18 cellular contexts compared by ENCODE assay signal in the genomic region with DNA sequence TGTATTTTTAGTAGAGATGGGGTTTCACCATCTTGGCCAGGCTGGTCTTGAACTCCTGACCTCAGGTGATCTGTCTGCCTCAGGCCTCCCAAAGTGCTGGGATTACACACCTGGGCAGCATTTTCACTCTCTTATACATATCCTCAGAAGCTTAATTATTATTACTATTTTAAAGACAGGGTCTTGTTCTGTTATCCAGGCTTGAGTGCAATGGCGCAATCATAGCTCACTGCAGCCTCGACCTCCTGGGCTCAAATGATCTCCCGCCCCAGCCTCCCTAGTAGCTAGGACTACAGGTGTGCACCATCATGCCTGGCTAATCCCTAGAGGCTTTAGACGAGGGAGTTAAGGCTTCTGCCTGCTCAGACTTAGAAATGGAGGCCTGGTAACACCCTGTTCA. TPM values are rescaled to one million over a fixed set of nuclear protein-coding genes. Genes with fewer than 3 reads are reported as not detected.
DNase-seq lines count a peak whose midpoint lies in the region; ATAC-seq, FAIRE-seq and TF ChIP-seq lines count a peak whose summit lies in the region.
"Had no signal": no experiment of that assay in that cellular context is flagged by ENCODE, and none has a peak within 500 bp of the region (broad histone marks: within the 10 kb centered on the region; RNA-seq: fewer than 3 reads in every experiment).

No MANE protein-coding gene starts in this region.

- H3K79me2 ChIP-seq in smooth muscle cell (ENCODE audit: low read depth), result peaks cover 80% of the 10 kb centered on the region

- TF ChIP-seq EP300 in upper lobe of left lung (IDR thresholded peaks at IDR 0.05), result no peak

- no peak overlapping the region for H2AFZ ChIP-seq in smooth muscle cell (ENCODE audit: low read depth)
- H2AFZ ChIP-seq: PC-9 had no signal

- WGBS in smooth muscle cell (ENCODE audit: low lambda C conversion rate), result 66% methylated on average over 4 of the region's 4 CpGs
- 78 to 90% methylated on average over 3 to 4 of the region's 4 CpGs for WGBS in upper lobe of left lung, 2 donors

- no peak for DNase-seq in cardiac muscle cell (ENCODE audit: low read depth in 1 of 2, low spot score in 1 of 2)
- no peak for DNase-seq in cardiac septum (ENCODE audit: low spot score)
- DNase-seq in SK-N-MC (ENCODE audit: low read depth, low spot score), result no peak
- DNase-seq in kidney, result peak; percentile 40
- DNase-seq in smooth muscle cell (lab: John Stamatoyannopoulos, UW; ENCODE audit: unreplicated experiment), result no peak
- no peak for DNase-seq in gastrocnemius medialis
- DNase-seq in upper lobe of left lung, result no peak
- DNase-seq: CD4-positive, CD25-positive, alpha-beta regulatory T cell; DMS79; MG63; NCI-H2081 treated with DMSO at 0.1 percent for 48 hours; NCI-H2171 treated with DMSO at 0.1 percent for 48 hours; NCI-H524 treated with DMSO at 0.1 percent for 48 hours; PC-9; RPMI8226 had no signal

- TF ChIP-seq CTCF in cardiac muscle cell (IDR thresholded peaks at IDR 0.05; ENCODE audit: low read depth, low read length) (no peak), kidney (IDR thresholded peaks at IDR 0.05; ENCODE audit: borderline replicate concordance, extremely low read depth, insufficient read depth) (no peak), smooth muscle cell (IDR thresholded peaks at IDR 0.05; ENCODE audit: borderline replicate concordance, insufficient read depth, poor library complexity, severe bottlenecking) (no peak), gastrocnemius medialis (IDR thresholded peaks at IDR 0.05 in 4 of 5, conservative IDR thresholded peaks at IDR 0.05 in 1 of 5) (no peak), upper lobe of left lung (IDR thresholded peaks at IDR 0.05) (no peak)

- H3K9ac ChIP-seq in SK-N-MC (ENCODE audit: insufficient read length) (no peak overlapping the region), kidney (ENCODE audit: low read length in 2 of 2) (no peak overlapping the region), smooth muscle cell (ENCODE audit: low read depth) (no peak overlapping the region)

- H4K20me1 ChIP-seq in smooth muscle cell (ENCODE audit: low read depth), result peaks cover 26% of the 10 kb centered on the region

- peaks cover 57% of the 10 kb centered on the region for H3F3A ChIP-seq in smooth muscle cell (ENCODE audit: low read depth)

- H3K9me3 ChIP-seq in cardiac muscle cell (ENCODE audit: low read depth) (no peaks in the 10 kb centered on the region), SK-N-MC (ENCODE audit: low read depth, low read length) (no peaks in the 10 kb centered on the region), kidney (ENCODE audit: control insufficient read depth in 1 of 2, low read length in 2 of 2) (no peaks in the 10 kb centered on the region), smooth muscle cell (replicated peaks; ENCODE audit: low read depth) (no peaks in the 10 kb centered on the region), gastrocnemius medialis (no peaks in the 10 kb centered on the region), upper lobe of left lung (no peaks in the 10 kb centered on the region)
- H3K9me3 ChIP-seq: MG63 had no signal

- intact Hi-C loops in cardiac septum (cut with DNase I), result no loop called here
- intact Hi-C loops in kidney (cut with DNase I), result no loop called here
- intact Hi-C loops in gastrocnemius medialis (cut with DNase I; ENCODE audit: low total_unique reads), result no loop called here

- ATAC-seq in HG03565 (IDR thresholded peaks at IDR 0.05; ENCODE audit: unreplicated experiment) (no peak), gastrocnemius medialis (no peak), upper lobe of left lung (ENCODE audit: low FRiP score in 2 of 2) (no peak)
- ATAC-seq: HCT116 had no signal

- FAIRE-seq in kidney (lab: Jason Lieb, UNC), result no peak
- FAIRE-seq: A204.1 had no signal

- H3K4me1 ChIP-seq in cardiac muscle cell (ENCODE audit: low read depth) (peaks cover 98% of the 10 kb centered on the region), kidney (ENCODE audit: control insufficient read depth in 1 of 2, insufficient read depth in 1 of 2, low read depth in 1 of 2, low read length in 2 of 2) (peaks cover 37 to 62% of the 10 kb centered on the region in 2 donors), smooth muscle cell (ENCODE audit: low read depth) (peaks cover 53% of the 10 kb centered on the region), gastrocnemius medialis (peaks cover 31 to 39% of the 10 kb centered on the region in 2 donors), upper lobe of left lung (peaks cover 66 to 83% (median 73%) of the 10 kb centered on the region in 4 donors)

- no peaks in the 10 kb centered on the region for H3K27me3 ChIP-seq in cardiac muscle cell
- H3K27me3 ChIP-seq in smooth muscle cell (ENCODE audit: low read depth), result no peaks in the 10 kb centered on the region
- H3K27me3 ChIP-seq in gastrocnemius medialis, result no peaks in the 10 kb centered on the region
- H3K27me3 ChIP-seq in upper lobe of left lung, result no peaks in the 10 kb centered on the region
- H3K27me3 ChIP-seq: MG63 had no signal

- H3K36me3 ChIP-seq in cardiac muscle cell (no peaks in the 10 kb centered on the region), SK-N-MC (ENCODE audit: insufficient read depth, low read length) (no peaks in the 10 kb centered on the region), kidney (ENCODE audit: control insufficient read depth in 1 of 2, insufficient read depth in 2 of 2, low read length in 2 of 2) (no peaks in the 10 kb centered on the region), smooth muscle cell (ENCODE audit: low read depth) (no peaks in the 10 kb centered on the region), gastrocnemius medialis (no peaks in the 10 kb centered on the region), upper lobe of left lung (no peaks in the 10 kb centered on the region)
- H3K36me3 ChIP-seq: MG63 had no signal

- H3K27ac ChIP-seq in cardiac muscle cell (peak overlapping the region; percentile 99), SK-N-MC (peak overlapping the region; percentile 82; the same call in 1 of the 2 replicates), kidney (ENCODE audit: low read depth in 2 of 2, low read length in 2 of 2) (no peak overlapping the region), smooth muscle cell (ENCODE audit: low read depth) (peak overlapping the region; percentile 93), gastrocnemius medialis (no peak overlapping the region), upper lobe of left lung (no peak overlapping the region)
- H3K27ac ChIP-seq: PC-9 had no signal

- TF ChIP-seq POLR2A in gastrocnemius medialis (IDR thresholded peaks at IDR 0.05) (no peak), upper lobe of left lung (IDR thresholded peaks at IDR 0.05) (no peak)

- H3K4me3 ChIP-seq in cardiac muscle cell (no peak overlapping the region), SK-N-MC (no peak overlapping the region), kidney (ENCODE audit: low read length in 2 of 2) (no peak overlapping the region), smooth muscle cell (no peak overlapping the region), gastrocnemius medialis (no peak overlapping the region), upper lobe of left lung (no peak overlapping the region)
- H3K4me3 ChIP-seq: MG63, PC-9 had no signal

- peak overlapping the region; percentile 71 for H3K4me2 ChIP-seq in smooth muscle cell
- H3K4me2 ChIP-seq: PC-9 had no signal

- in situ Hi-C loops in gastrocnemius medialis (cut with MboI; ENCODE audit: low sequenced_read_pairs in 4 of 4), result no loop called here

RNA-seq across cellular contexts. Expression of a gene that starts 26.3 kb away (rescaled TPM):
- total RNA-seq in cardiac muscle cell (112 and 172 TPM in 2 replicates), cardiac septum (22.4 TPM), kidney (22.6 TPM), smooth muscle cell (89.6 and 92.7 TPM in 2 replicates), gastrocnemius medialis (1 to 10 TPM in 2 of 4 donors, under 1 TPM in 2; 0.65 to 1.2 (median 0.90) TPM), upper lobe of left lung (10 to 100 TPM in 4 of 6 donors, 1 to 10 TPM in 2; 8.4 to 27.7 (median 20.5) TPM)
- polyA plus RNA-seq in cardiac muscle cell (73.3 and 98.3 TPM in 2 replicates), kidney (ENCODE audit: insufficient read depth, low read depth, low replicate concordance) (5.5 TPM), smooth muscle cell (115 and 142 TPM in 2 replicates)
- polyA plus RNA-seq: CD4-positive, CD25-positive, alpha-beta regulatory T cell had no signal

Comparison
In these comparisons a context has a peak if more than half of its experiments do, and no peak if none do; other contexts are left out.
1. H3K27ac ChIP-seq: peak in cardiac muscle cell (single experiment), SK-N-MC (single experiment) and smooth muscle cell (single experiment); none in kidney (0 of 2), gastrocnemius medialis (0 of 4) and upper lobe of left lung (0 of 4).
2. RNA of a gene that starts 26.3 kb away (total RNA-seq): 112 to 172 TPM in cardiac muscle cell, 89.6 to 92.7 TPM in smooth muscle cell, 8.4 to 27.7 TPM in upper lobe of left lung, 22.6 TPM in kidney (single experiment) and 22.4 TPM in cardiac septum (single experiment); 0.65 to 1.2 TPM in gastrocnemius medialis; every median in the first group is over 4 times any median in the second.